Comparison of ENCODE assay signal across 8 cellular contexts in the genomic region with DNA sequence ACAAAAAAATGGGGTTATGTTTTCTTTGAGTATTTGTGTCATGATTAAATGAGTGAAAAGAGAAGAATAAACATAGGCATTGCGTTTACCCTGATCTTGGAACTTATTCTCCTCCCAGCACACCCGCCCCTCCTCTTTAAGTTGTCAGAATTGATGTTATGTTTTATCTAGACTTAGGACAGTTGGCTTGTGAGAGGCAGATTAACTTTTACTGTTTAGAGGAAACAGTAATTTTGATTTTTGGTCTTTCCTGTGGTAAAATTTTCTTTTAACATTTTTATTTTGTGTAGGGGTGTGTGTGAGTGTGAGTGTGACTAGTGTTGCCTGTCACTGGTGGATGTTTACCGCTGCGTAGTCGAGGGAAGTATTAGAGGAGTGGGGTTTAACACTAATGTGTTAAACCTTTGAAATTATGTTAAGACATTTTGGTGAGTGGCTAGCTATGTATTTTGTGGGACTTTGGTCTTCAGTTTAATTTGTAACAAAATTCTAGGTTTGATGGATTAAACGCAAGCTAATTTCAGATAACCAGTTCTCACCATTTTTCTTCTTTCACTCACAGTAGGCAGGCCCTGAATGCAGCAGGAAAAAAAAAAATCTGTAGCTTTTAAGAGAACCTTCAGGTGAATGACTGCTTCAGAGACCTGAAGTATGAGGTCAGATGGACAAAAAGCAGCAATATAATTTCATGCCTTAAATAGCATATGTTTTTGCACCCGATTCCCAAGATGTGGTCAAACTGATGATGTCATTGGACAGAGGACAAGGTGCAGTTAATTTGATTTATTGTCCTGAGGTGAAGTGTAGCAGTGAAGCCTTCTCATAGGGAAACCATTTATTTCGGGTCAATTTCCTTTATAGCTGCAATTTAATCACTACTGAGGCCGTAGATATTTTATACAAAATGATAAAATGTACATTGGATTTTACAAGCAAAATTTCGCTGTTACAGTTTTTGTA. TPM values are rescaled to one million over a fixed set of nuclear protein-coding genes. Genes with fewer than 3 reads are reported as not detected.
DNase-seq lines count a peak whose midpoint lies in the region; ATAC-seq, FAIRE-seq and TF ChIP-seq lines count a peak whose summit lies in the region.

No MANE protein-coding gene starts in this region.

- peak; percentile 28 for DNase-seq in NCI-H187 treated with DMSO at 0.1 percent for 48 hours (lab: John Stamatoyannopoulos, UW)
- no peak for DNase-seq in NCI-H187 (lab: John Stamatoyannopoulos, UW)
- DNase-seq in H1 (ENCODE audit: low read depth in 1 of 2, low spot score in 2 of 2), result no peak
- no peak for DNase-seq in sigmoid colon
- no peak for DNase-seq in AML-193 (lab: John Stamatoyannopoulos, UW)

- 0 out of 2 replicates have a peak overlapping the region, but pooled peaks have one; percentile 27 for H2BK20ac ChIP-seq in H1 (ENCODE audit: low read length)

- ATAC-seq in GM19467 (IDR thresholded peaks at IDR 0.05; ENCODE audit: unreplicated experiment) (no peak), HG02885 (IDR thresholded peaks at IDR 0.05; ENCODE audit: poor library complexity, unreplicated experiment) (no peak)

- H3K56ac ChIP-seq in H1 (replicated peaks; ENCODE audit: insufficient read length, low read depth, low read length), result no peak overlapping the region

- H3K4me1 ChIP-seq in OCI-LY3 (ENCODE audit: low read length) (peaks cover 29% of the 10 kb centered on the region), H1 (replicated peaks in 1 of 4; ENCODE audit: control insufficient read depth in 3 of 4, insufficient read depth in 4 of 4, low read length in 3 of 4) (peaks cover 0 to 32% (median 3%) of the 10 kb centered on the region in 4 experiments; a peak in 5 of 7 replicates), sigmoid colon (peaks cover 0 to 59% (median 48%) of the 10 kb centered on the region in 4 donors)

- no peak overlapping the region for H2BK120ac ChIP-seq in H1 (replicated peaks; ENCODE audit: low read depth, low read length)

- H3K4me2 ChIP-seq in OCI-LY3 (ENCODE audit: low read length), result peak overlapping the region; percentile 79
- peak overlapping the region in 1 of 2 experiments; percentile 68; a peak in 3 of 4 replicates for H3K4me2 ChIP-seq in H1 (ENCODE audit: insufficient read depth in 1 of 2, low read depth in 2 of 2, low read length in 2 of 2)

- no peak overlapping the region for H4K91ac ChIP-seq in H1 (replicated peaks; ENCODE audit: insufficient read length, low read length)

- H2BK15ac ChIP-seq in H1 (ENCODE audit: low read length), result no peak overlapping the region

- H2AFZ ChIP-seq in OCI-LY3 (ENCODE audit: low read depth, low read length) (no peak overlapping the region), H1 (ENCODE audit: low read length) (no peak overlapping the region)

- H2BK12ac ChIP-seq in H1 (ENCODE audit: low read depth, low read length), result no peak overlapping the region

- no peak overlapping the region for H3K9ac ChIP-seq in OCI-LY3 (ENCODE audit: low read length)
- no peak overlapping the region for H3K9ac ChIP-seq in H1 (replicated peaks in 1 of 4; ENCODE audit: extremely low read depth in 1 of 4, low read depth in 3 of 4, low read length in 3 of 4)

- no peak overlapping the region for H3K4ac ChIP-seq in H1 (replicated peaks; ENCODE audit: insufficient read length, low read depth, low read length)

- H3K9me3 ChIP-seq in OCI-LY3 (ENCODE audit: insufficient read depth, low read length) (no peaks in the 10 kb centered on the region), H1 (ENCODE audit: insufficient read depth in 2 of 2, low read depth in 1 of 2, low read length in 1 of 2) (no peaks in the 10 kb centered on the region), sigmoid colon (no peaks in the 10 kb centered on the region)

- H3K36me3 ChIP-seq in OCI-LY3 (replicated peaks; ENCODE audit: low read depth, low read length) (no peaks in the 10 kb centered on the region), H1 (ENCODE audit: control insufficient read depth in 2 of 4, insufficient read depth in 4 of 4, low read length in 3 of 4) (no peaks in the 10 kb centered on the region), sigmoid colon (no peaks in the 10 kb centered on the region)

- no peak overlapping the region for H2BK5ac ChIP-seq in H1 (ENCODE audit: low read depth, low read length)

- TF ChIP-seq CTCF in OCI-LY3 (IDR thresholded peaks at IDR 0.05; ENCODE audit: low read depth, low read length) (no peak), H1 (IDR thresholded peaks at IDR 0.05; ENCODE audit: control extremely low read depth in 1 of 3, insufficient read depth in 1 of 3, low read depth in 1 of 3, low read length in 3 of 3) (no peak), sigmoid colon (IDR thresholded peaks at IDR 0.05) (no peak)

- no peak overlapping the region for H2AK5ac ChIP-seq in H1 (ENCODE audit: low read depth, low read length)

- CTCF ChIA-PET in H1 (lab: Charles Lee; ENCODE audit: partially characterized antibody), result interaction anchor here (0.9 to 1.3 kb wide), 3 partner anchors 42 to 160 kb away, joined by 3 to 4 read pairs (median 4); no protein-coding TSS in a partner anchor

- no peak for FAIRE-seq in H1 (lab: Jason Lieb, UNC)

- peaks cover 69% of the 10 kb centered on the region for H3K79me2 ChIP-seq in OCI-LY3 (ENCODE audit: low read length)
- peaks cover 28 to 65% of the 10 kb centered on the region in 2 experiments for H3K79me2 ChIP-seq in H1 (ENCODE audit: control insufficient read depth in 1 of 2, insufficient read depth in 2 of 2, low read length in 2 of 2)

- H3K18ac ChIP-seq in H1 (ENCODE audit: extremely low read depth, low read length), result no peak overlapping the region

- H4K5ac ChIP-seq in H1 (ENCODE audit: insufficient read length, low read depth, low read length), result no peak overlapping the region

- POLR2A ChIA-PET in H1 (lab: Charles Lee; ENCODE audit: partially characterized antibody), result interaction anchor here (1.1 to 6.2 kb wide), 5 partner anchors 8 to 327 kb away, joined by 3 to 73 read pairs (median 4); no protein-coding TSS in a partner anchor

- peak overlapping the region; percentile 87 for H3K4me3 ChIP-seq in OCI-LY3 (ENCODE audit: low read length)
- H3K4me3 ChIP-seq in H1 (ENCODE audit: extremely low read depth in 1 of 4, insufficient read depth in 2 of 4, low read depth in 3 of 4, low read length in 4 of 4), result peak overlapping the region in 1 of 4 experiments; percentile 76; a peak in 3 of 8 replicates
- peak overlapping the region in 2 of 4 donors; percentile 94 to 96 for H3K4me3 ChIP-seq in sigmoid colon

- H3K23me2 ChIP-seq in H1 (ENCODE audit: low read depth, low read length), result peaks cover 6% of the 10 kb centered on the region

- 82% methylated on average over 10 of the region's 10 CpGs; no CpG with 5 or more reads in 1 of the 2 experiments for WGBS in H1 (ENCODE audit: extremely low coverage in 1 of 2, insufficient coverage in 1 of 2, insufficient read length in 1 of 2, insufficient replicate concordance in 2 of 2, low coverage in 1 of 2, low lambda C conversion rate in 2 of 2, missing lambda C conversion rate in 1 of 2), 2 experiments
- 42 to 69% methylated on average over 10 of the region's 10 CpGs for WGBS in sigmoid colon, 2 donors

- H4K8ac ChIP-seq in H1 (ENCODE audit: extremely low read depth, insufficient read depth, low read length), result no peak overlapping the region

- H3K27me3 ChIP-seq in OCI-LY3 (ENCODE audit: low read depth, low read length), result no peaks in the 10 kb centered on the region
- no peaks in the 10 kb centered on the region for H3K27me3 ChIP-seq in H1 (replicated peaks in 1 of 4; ENCODE audit: control insufficient read depth in 3 of 4, extremely low read depth in 1 of 4, insufficient read depth in 3 of 4, low read length in 3 of 4)
- no peaks in the 10 kb centered on the region for H3K27me3 ChIP-seq in sigmoid colon

- TF ChIP-seq RAD21 in H1 (IDR thresholded peaks at IDR 0.05 in 1 of 2, conservative IDR thresholded peaks at IDR 0.05 in 1 of 2; ENCODE audit: low read depth in 2 of 2, low read length in 2 of 2), result no peak

- no peaks in the 10 kb centered on the region for H3K79me1 ChIP-seq in H1 (ENCODE audit: low read depth, low read length)

- H4K20me1 ChIP-seq in OCI-LY3 (ENCODE audit: insufficient read depth, low read length) (peaks cover 45% of the 10 kb centered on the region), H1 (replicated peaks in 1 of 2; ENCODE audit: control insufficient read depth in 1 of 2, insufficient read depth in 2 of 2, low read length in 2 of 2) (peaks cover 5 to 6% of the 10 kb centered on the region in 2 experiments)

- H3K23ac ChIP-seq in H1 (ENCODE audit: insufficient read length), result peak overlapping the region; percentile 79

- intact Hi-C loops in sigmoid colon (cut with DNase I), result loop anchor here (5.0 to 10.0 kb wide), 4 partner anchors 219 to 714 kb away; a partner anchor contains a TSS

- no peak for TF ChIP-seq EP300 in H1 (IDR thresholded peaks at IDR 0.05; ENCODE audit: borderline replicate concordance in 1 of 2, low read depth in 2 of 2, low read length in 2 of 2)
- TF ChIP-seq EP300 in sigmoid colon (IDR thresholded peaks at IDR 0.05), result no peak

- H3K27ac ChIP-seq in OCI-LY3 (ENCODE audit: low read length), result no peak overlapping the region
- H3K27ac ChIP-seq in H1 (ENCODE audit: low read depth, low read length), result no peak overlapping the region
- peak overlapping the region; percentile 94 to 99 (median 98) for H3K27ac ChIP-seq in sigmoid colon

- no peak overlapping the region for H3K14ac ChIP-seq in H1 (ENCODE audit: insufficient read length)

- TF ChIP-seq POLR2A in H1 (IDR thresholded peaks at IDR 0.05; ENCODE audit: control extremely low read depth in 1 of 2, low read depth in 2 of 2, low read length in 2 of 2), result no peak
- no peak for TF ChIP-seq POLR2A in sigmoid colon (IDR thresholded peaks at IDR 0.05)

TF ChIP-seq in H1, 55 proteins besides CTCF, POLR2A, EP300 and RAD21 (continues in another document):
- TF ChIP-seq JUND (IDR thresholded peaks at IDR 0.05; ENCODE audit: low read length), result no peak
- TF ChIP-seq TAF1 (IDR thresholded peaks at IDR 0.05; ENCODE audit: low read depth, low read length), result no peak
- TF ChIP-seq RXRA (IDR thresholded peaks at IDR 0.05; ENCODE audit: insufficient read depth, low read depth, low read length), result no peak
- no peak for TF ChIP-seq CBX8 (IDR thresholded peaks at IDR 0.05; ENCODE audit: borderline replicate concordance, low read depth, low read length)
- no peak for TF ChIP-seq CREB1 (IDR thresholded peaks at IDR 0.05)

RNA-seq across cellular contexts. Expression of a gene that starts 2.7 kb away (rescaled TPM):
- 55.1 and 57.2 TPM in 2 replicates for total RNA-seq in H1 (2021; fragmentation: NEBNext Ultra II Directional; extraction: Animal tissue kit (Norgen Biotek cat#: 25700))
- 36.2 and 37.0 TPM in 2 replicates for polyA plus RNA-seq in H1 (2011; rRNA removed)
- polyA plus RNA-seq in H1 (2011; cell fraction: cytosol; rRNA removed), result 24.6 TPM
- polyA plus RNA-seq in H1 (2011; cell fraction: nucleus; rRNA removed), result 87.2 TPM
- polyA plus RNA-seq in H1 (2012, experiment 1 of 2), result 15.4 to 21.5 TPM (median 17.3 TPM) in 4 replicates
- polyA plus RNA-seq in H1 (2012, experiment 2 of 2), result 1.7 TPM
- polyA plus RNA-seq in H1 (2013, experiment 1 of 2), result 26.5 TPM
- polyA plus RNA-seq in H1 (2013, experiment 2 of 2), result 21.6 TPM
- polyA minus RNA-seq in H1 (2011; rRNA and poly(A)+ RNA removed), result 151 and 160 TPM in 2 replicates
- 30.0 TPM for polyA minus RNA-seq in H1 (2011; cell fraction: cytosol; rRNA and poly(A)+ RNA removed)
- polyA minus RNA-seq in H1 (2011; cell fraction: nucleus; rRNA and poly(A)+ RNA removed), result 113 TPM
- total RNA-seq in sigmoid colon, result 10 to 100 TPM; 15.0 to 35.5 (median 20.3) TPM
- polyA plus RNA-seq in sigmoid colon, result 1 to 10 TPM; 2.3 to 6.3 (median 3.0) TPM

Comparison
In these comparisons a context has a peak if more than half of its experiments do, and no peak if none do; other contexts are left out.
1. H3K27ac ChIP-seq: peak in sigmoid colon (4 of 4); none in OCI-LY3 (single experiment) and H1 (single experiment).